Comparison of ENCODE assay signal across 8 cellular contexts in the genomic region with DNA sequence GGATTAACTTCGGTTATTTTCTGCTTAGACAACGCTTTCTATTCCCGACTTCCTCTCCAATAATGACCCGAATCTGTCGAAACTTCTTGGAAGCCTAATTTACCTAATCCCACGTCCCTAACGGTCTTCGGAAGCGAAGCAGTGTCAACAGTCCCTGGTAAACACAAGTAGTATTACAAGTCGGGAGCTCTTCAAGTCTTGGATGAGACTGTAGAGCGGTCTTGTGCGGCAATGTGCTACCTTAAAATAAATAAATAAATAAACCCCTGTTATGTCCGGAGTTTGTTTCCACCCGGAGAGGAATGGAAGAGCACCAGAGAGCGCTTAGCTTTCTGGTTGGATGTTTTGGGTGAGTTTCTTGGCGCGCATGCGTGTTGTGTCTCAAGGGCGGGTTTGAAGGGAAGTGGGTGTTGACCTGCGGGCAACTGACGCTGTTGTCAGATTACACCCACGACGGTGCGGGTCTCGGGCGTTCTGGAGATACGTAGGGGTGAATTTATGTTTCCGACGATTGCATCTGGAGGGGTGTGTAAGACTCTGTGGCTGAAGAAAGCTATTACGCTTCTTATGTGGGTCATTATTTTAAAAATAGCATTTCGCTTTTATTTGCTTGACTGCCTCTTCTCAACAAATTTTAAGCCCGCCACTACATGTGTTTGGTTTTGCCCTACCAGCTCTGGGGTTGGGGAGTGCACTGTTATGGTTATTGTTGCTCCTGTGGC. TPM values are rescaled to one million over a fixed set of nuclear protein-coding genes. Genes with fewer than 3 reads are reported as not detected.
DNase-seq lines count a peak whose midpoint lies in the region; ATAC-seq and TF ChIP-seq lines count a peak whose summit lies in the region.

A gene (plus strand): TSS at position 431 of the 722 bp plus-strand sequence. CDS start 546 bp downstream, outside the sequence.
A gene with protein sequence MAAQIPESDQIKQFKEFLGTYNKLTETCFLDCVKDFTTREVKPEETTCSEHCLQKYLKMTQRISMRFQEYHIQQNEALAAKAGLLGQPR (minus strand): TSS at position 243 of the 722 bp plus-strand sequence. CDS start 15,586 bp downstream, outside the sequence.

- TF ChIP-seq CTCF in AG04450 (IDR thresholded peaks at IDR 0.05; ENCODE audit: low read depth, low read length), result no peak
- no peak for TF ChIP-seq CTCF in WTC11 (IDR thresholded peaks at IDR 0.05)
- TF ChIP-seq CTCF in cardiac fibroblast (IDR thresholded peaks at IDR 0.05; ENCODE audit: low read depth, low read length), result no peak

- H3K4me1 Mint-ChIP-seq in WTC11 (peaks cover 16% of the 10 kb centered on the region), immature natural killer cell (peaks cover 36 to 49% of the 10 kb centered on the region in 2 donors)

- H3K27me3 Mint-ChIP-seq in WTC11 (ENCODE audit: low read depth) (no peaks in the 10 kb centered on the region), immature natural killer cell (ENCODE audit: low read depth in 3 of 3) (peaks cover 8 to 18% (median 16%) of the 10 kb centered on the region in 3 donors)

- CTCF ChIA-PET in AG04450 (lab: Charles Lee) (interaction anchor here (0.9 to 1.6 kb wide), 2 partner anchors 11 to 74 kb away, joined by 3 to 4 read pairs; no protein-coding TSS in a partner anchor), WTC11 (lab: Charles Lee) (interaction anchor here (1.1 kb wide), 1 partner anchor 33 kb away, joined by 4 read pairs; no protein-coding TSS in a partner anchor)

- DNase-seq in AG04450 (ENCODE audit: low read depth, low spot score) (peak; percentile 98), NCI-H226 (peak; percentile 92), WTC11 (ENCODE audit: low spot score) (peak; percentile 95), cardiac fibroblast (ENCODE audit: low read depth in 2 of 2) (peak; percentile 99 to 100), immature natural killer cell (peak; percentile 97 to 98 (median 98)), smooth muscle cell of the brain vasculature (ENCODE audit: low read depth, low spot score) (peak; percentile 97)

- ATAC-seq in GM18909 (IDR thresholded peaks at IDR 0.05; ENCODE audit: poor library complexity, unreplicated experiment), result peak; percentile 90
- peak; percentile 95 for ATAC-seq in HG03175 (IDR thresholded peaks at IDR 0.05; ENCODE audit: unreplicated experiment)
- peak; percentile 89 for ATAC-seq in WTC11

- POLR2A ChIA-PET in AG04450 (lab: Yijun Ruan, JAX), result interaction anchor here (0.5 to 1.2 kb wide), 5 partner anchors 35 to 1057 kb away, joined by 3 to 8 read pairs (median 3); a partner anchor contains a TSS
- POLR2A ChIA-PET in WTC11 (lab: Charles Lee), result interaction anchor here (2.6 kb wide), 1 partner anchor 129 kb away, joined by 14 read pairs; a partner anchor contains a TSS

- peak within 1 kb of the TSS; percentile 97 for H3K27ac ChIP-seq in AG04450 (ENCODE audit: low read depth, low read length)

- H3K4me3 Mint-ChIP-seq in WTC11 (peak within 1 kb of the TSS; percentile 93), immature natural killer cell (peak within 1 kb of the TSS; percentile 86 to 93 (median 90))

- peaks cover 13% of the 10 kb centered on the region for H3K36me3 Mint-ChIP-seq in WTC11
- H3K36me3 Mint-ChIP-seq in immature natural killer cell, result peaks cover 3 to 7% (median 5%) of the 10 kb centered on the region in 3 donors

- no peaks in the 10 kb centered on the region; the same call in 1 of the 2 replicates for H3K9me3 ChIP-seq in AG04450 (ENCODE audit: control insufficient read depth, insufficient read depth, low read length)

- H3K27ac Mint-ChIP-seq in WTC11, result peak within 1 kb of the TSS; percentile 95
- H3K27ac Mint-ChIP-seq in immature natural killer cell, result peak within 1 kb of the TSS; percentile 93 to 99 (median 95)

- H3K27me3 ChIP-seq in AG04450 (ENCODE audit: control insufficient read depth, insufficient read depth, low read length), result no peaks in the 10 kb centered on the region

- peak within 1 kb of the TSS; percentile 89 for H3K4me3 ChIP-seq in AG04450 (ENCODE audit: low read depth, low read length)
- peak within 1 kb of the TSS; percentile 70 to 86 for H3K4me3 ChIP-seq in cardiac fibroblast (replicated peaks in 1 of 2; ENCODE audit: low read depth in 2 of 2, low read length in 2 of 2)

- H3K9me3 Mint-ChIP-seq in WTC11 (no peaks in the 10 kb centered on the region), immature natural killer cell (peaks cover 0 to 2% (median 0%) of the 10 kb centered on the region in 6 donors)

TF ChIP-seq in WTC11, 78 proteins besides CTCF, POLR2A, EP300 and RAD21 (continues in another document):
- TF ChIP-seq ATF1 (CRISPR knock-in tag; IDR thresholded peaks at IDR 0.05) (no peak), FOXK1 (CRISPR knock-in tag; IDR thresholded peaks at IDR 0.05) (peak; percentile 89), CREB1 (CRISPR knock-in tag; IDR thresholded peaks at IDR 0.05) (no peak), MYBL2 (CRISPR knock-in tag; IDR thresholded peaks at IDR 0.05) (peak; percentile 77), CBFB (CRISPR knock-in tag; IDR thresholded peaks at IDR 0.05; ENCODE audit: low read depth) (no peak), RELA (CRISPR knock-in tag; IDR thresholded peaks at IDR 0.05; ENCODE audit: borderline replicate concordance) (no peak), CREM (CRISPR knock-in tag; IDR thresholded peaks at IDR 0.05) (0 out of 2 replicates have a peak, but pooled peaks have one; percentile 43), RORB (CRISPR knock-in tag; IDR thresholded peaks at IDR 0.05) (0 out of 2 replicates have a peak, but pooled peaks have one; percentile 20), ZNF138 (CRISPR knock-in tag; conservative IDR thresholded peaks at IDR 0.05) (no peak), JUN (CRISPR knock-in tag; IDR thresholded peaks at IDR 0.05) (no peak), JAZF1 (CRISPR knock-in tag; IDR thresholded peaks at IDR 0.05) (no peak)
- TF ChIP-seq, protein P1, sequence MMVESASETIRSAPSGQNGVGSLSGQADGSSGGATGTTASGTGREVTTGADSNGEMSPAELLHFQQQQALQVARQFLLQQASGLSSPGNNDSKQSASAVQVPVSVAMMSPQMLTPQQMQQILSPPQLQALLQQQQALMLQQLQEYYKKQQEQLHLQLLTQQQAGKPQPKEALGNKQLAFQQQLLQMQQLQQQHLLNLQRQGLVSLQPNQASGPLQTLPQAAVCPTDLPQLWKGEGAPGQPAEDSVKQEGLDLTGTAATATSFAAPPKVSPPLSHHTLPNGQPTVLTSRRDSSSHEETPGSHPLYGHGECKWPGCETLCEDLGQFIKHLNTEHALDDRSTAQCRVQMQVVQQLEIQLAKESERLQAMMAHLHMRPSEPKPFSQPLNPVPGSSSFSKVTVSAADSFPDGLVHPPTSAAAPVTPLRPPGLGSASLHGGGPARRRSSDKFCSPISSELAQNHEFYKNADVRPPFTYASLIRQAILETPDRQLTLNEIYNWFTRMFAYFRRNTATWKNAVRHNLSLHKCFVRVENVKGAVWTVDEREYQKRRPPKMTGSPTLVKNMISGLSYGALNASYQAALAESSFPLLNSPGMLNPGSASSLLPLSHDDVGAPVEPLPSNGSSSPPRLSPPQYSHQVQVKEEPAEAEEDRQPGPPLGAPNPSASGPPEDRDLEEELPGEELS (CRISPR knock-in tag; IDR thresholded peaks at IDR 0.05), result 0 out of 2 replicates have a peak, but pooled peaks have one; percentile 56
- TF ChIP-seq, protein P2, sequence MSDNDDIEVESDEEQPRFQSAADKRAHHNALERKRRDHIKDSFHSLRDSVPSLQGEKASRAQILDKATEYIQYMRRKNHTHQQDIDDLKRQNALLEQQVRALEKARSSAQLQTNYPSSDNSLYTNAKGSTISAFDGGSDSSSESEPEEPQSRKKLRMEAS (CRISPR knock-in tag; IDR thresholded peaks at IDR 0.05), result no peak; the same call in 1 of the 2 replicates
- TF ChIP-seq, protein P3, sequence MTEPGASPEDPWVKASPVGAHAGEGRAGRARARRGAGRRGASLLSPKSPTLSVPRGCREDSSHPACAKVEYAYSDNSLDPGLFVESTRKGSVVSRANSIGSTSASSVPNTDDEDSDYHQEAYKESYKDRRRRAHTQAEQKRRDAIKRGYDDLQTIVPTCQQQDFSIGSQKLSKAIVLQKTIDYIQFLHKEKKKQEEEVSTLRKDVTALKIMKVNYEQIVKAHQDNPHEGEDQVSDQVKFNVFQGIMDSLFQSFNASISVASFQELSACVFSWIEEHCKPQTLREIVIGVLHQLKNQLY (CRISPR knock-in tag; IDR thresholded peaks at IDR 0.05), result no peak
- TF ChIP-seq, protein P4, sequence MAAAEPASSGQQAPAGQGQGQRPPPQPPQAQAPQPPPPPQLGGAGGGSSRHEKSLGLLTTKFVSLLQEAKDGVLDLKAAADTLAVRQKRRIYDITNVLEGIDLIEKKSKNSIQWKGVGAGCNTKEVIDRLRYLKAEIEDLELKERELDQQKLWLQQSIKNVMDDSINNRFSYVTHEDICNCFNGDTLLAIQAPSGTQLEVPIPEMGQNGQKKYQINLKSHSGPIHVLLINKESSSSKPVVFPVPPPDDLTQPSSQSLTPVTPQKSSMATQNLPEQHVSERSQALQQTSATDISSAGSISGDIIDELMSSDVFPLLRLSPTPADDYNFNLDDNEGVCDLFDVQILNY (CRISPR knock-in tag; IDR thresholded peaks at IDR 0.05), result no peak

RNA-seq across cellular contexts. Expression of the first gene that starts in this region (rescaled TPM):
- polyA plus RNA-seq in AG04450 (2011; rRNA removed) (15.7 and 24.6 TPM in 2 replicates), immature natural killer cell (10 to 100 TPM in 2 of 3 donors, 1 to 10 TPM in 1; 5.4 to 26.4 (median 10.1) TPM)
- 17.4 and 31.5 TPM in 2 replicates for polyA minus RNA-seq in AG04450 (2011; rRNA and poly(A)+ RNA removed)
- total RNA-seq in WTC11 (2021), result 20.5 to 23.5 TPM (median 22.2 TPM) in 3 replicates

RNA-seq across cellular contexts. Expression of the second gene that starts in this region (rescaled TPM):
- polyA plus RNA-seq in AG04450 (2011; rRNA removed), result 22.0 and 26.8 TPM in 2 replicates
- polyA minus RNA-seq in AG04450 (2011; rRNA and poly(A)+ RNA removed), result 16.0 and 18.5 TPM in 2 replicates
- 47.3 to 55.4 TPM (median 51.1 TPM) in 3 replicates for total RNA-seq in WTC11 (2021)
- 10 to 100 TPM; 21.0 to 51.8 (median 48.8) TPM for polyA plus RNA-seq in immature natural killer cell

Comparison
In these comparisons a context has a peak if more than half of its experiments do, and no peak if none do; other contexts are left out.
1. Peak in every context shown above with its lines: DNase-seq, ATAC-seq, H3K4me3 ChIP-seq and H3K27ac ChIP-seq.